In the genomic region with DNA sequence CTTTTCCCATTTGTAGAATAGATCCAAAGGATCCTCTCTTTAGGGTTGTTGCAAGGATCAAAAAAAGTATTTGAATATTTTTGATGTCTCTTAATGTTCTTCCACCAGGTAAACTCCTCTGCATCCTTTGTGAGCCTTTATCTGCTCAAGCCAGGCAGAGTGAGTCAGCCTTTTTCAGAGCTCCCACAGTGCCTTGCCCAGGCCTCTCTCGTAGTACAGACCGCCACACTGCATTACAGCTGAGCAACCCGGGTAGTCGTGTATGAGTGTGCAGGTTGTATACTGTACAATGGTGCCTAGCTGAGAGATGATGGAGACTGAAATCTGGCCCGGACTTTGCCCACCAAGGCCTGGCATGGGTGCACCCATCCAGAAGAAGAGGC, we compare ENCODE assay signal across 27 cellular contexts. TPM values are rescaled to one million over a fixed set of nuclear protein-coding genes. Genes with fewer than 3 reads are reported as not detected.
A peak's percentile ranks its signal among the peaks of the same experiment; 100 is the strongest.
DNase-seq lines count a peak whose midpoint lies in the region; ATAC-seq and TF ChIP-seq lines count a peak whose summit lies in the region.
"Had no signal": no experiment of that assay in that cellular context is flagged by ENCODE, and none has a peak within 500 bp of the region (broad histone marks: within the 10 kb centered on the region; RNA-seq: fewer than 3 reads in every experiment).

No MANE protein-coding gene starts in this region.

- H3K9ac ChIP-seq in neuronal stem cell (ENCODE audit: low read depth, low read length, poor library complexity), result no peak overlapping the region

- H3K36me3 ChIP-seq in neuronal stem cell (replicated peaks in 1 of 2; ENCODE audit: control insufficient read depth in 2 of 2, insufficient read depth in 2 of 2, low read length in 2 of 2), result no peaks in the 10 kb centered on the region
- H3K36me3 ChIP-seq: ascending aorta, gastrocnemius medialis, neutrophil, right lobe of liver, uterus had no signal

- DNase-seq in HUDEP-2 (lab: John Stamatoyannopoulos, UW; ENCODE audit: unreplicated experiment in 76 of 76), result peak in 73 of 76 experiments; percentile 40 to 87 (median 70)
- peak; percentile 81 for DNase-seq in OCI-M1 (lab: John Stamatoyannopoulos, UW)
- DNase-seq in neuronal stem cell (ENCODE audit: low spot score), result no peak
- DNase-seq in HK-2 (ENCODE audit: unreplicated experiment), result no peak
- DNase-seq in GM19240 (ENCODE audit: insufficient read length, low spot score), result no peak
- DNase-seq: activated CD4-positive, alpha-beta T cell treated with anti-CD3 and anti-CD28 coated beads, Interleukin-2, amount 50 U/mL, for 1 hour; activated naive CD4-positive, alpha-beta T cell treated with anti-CD3 and anti-CD28 coated beads, Interleukin-2, amount 50 U/mL, for 16 hours; EL; gastrocnemius medialis; KBM-7; left ventricle myocardium superior; NCI-H1417; NCI-H446 treated with DMSO at 0.1 percent for 48 hours; NCI-H82; right lobe of liver; stimulated activated CD4-positive, alpha-beta T cell treated with anti-CD3 and anti-CD28 coated beads, Interleukin-12 subunit alpha, Interleukin-12 subunit beta, amount 100 ng/mL, for 4 hours; stimulated activated CD4-positive, alpha-beta T cell treated with anti-CD3 and anti-CD28 coated beads, Interleukin-4, amount 100 ng/mL, for 1 hour; T-helper 2 cell; testis; uterus had no signal

- peaks cover 63% of the 10 kb centered on the region for H3K4me1 Mint-ChIP-seq in brain

- H2BK120ac ChIP-seq in neuronal stem cell (ENCODE audit: low read depth, low read length), result no peak overlapping the region

- peak overlapping the region; percentile 21 for H2AFZ ChIP-seq in neuronal stem cell (ENCODE audit: low read length)

- H3K4me1 ChIP-seq in neuronal stem cell (ENCODE audit: control insufficient read depth in 2 of 2, insufficient read depth in 1 of 2, low read depth in 1 of 2, low read length in 2 of 2), result peaks cover 14 to 15% of the 10 kb centered on the region in 2 donors
- H3K4me1 ChIP-seq: ascending aorta, gastrocnemius medialis, right lobe of liver, uterus had no signal

- H3K4me3 ChIP-seq in neuronal stem cell (ENCODE audit: low read length in 2 of 2), result no peak overlapping the region
- H3K4me3 ChIP-seq: ascending aorta, gastrocnemius medialis, right lobe of liver, testis, uterus had no signal

- H2BK12ac ChIP-seq in neuronal stem cell (ENCODE audit: low read length), result no peak overlapping the region

- H4K8ac ChIP-seq in neuronal stem cell (ENCODE audit: low read depth, low read length), result no peak overlapping the region

- no peak overlapping the region for H3K14ac ChIP-seq in neuronal stem cell (ENCODE audit: low read length)

- H3K79me1 ChIP-seq in neuronal stem cell (ENCODE audit: low read depth, low read length), result no peaks in the 10 kb centered on the region

- H3K23ac ChIP-seq in neuronal stem cell (ENCODE audit: low read depth, low read length, poor library complexity), result no peak overlapping the region

- H4K91ac ChIP-seq in neuronal stem cell (ENCODE audit: low read depth, low read length, poor library complexity), result no peak overlapping the region

- peak overlapping the region; percentile 61 for H2BK5ac ChIP-seq in neuronal stem cell (ENCODE audit: low read length)

- H3K27me3 Mint-ChIP-seq in brain, result peaks cover 4% of the 10 kb centered on the region

- no peak overlapping the region for H3K27ac ChIP-seq in neuronal stem cell (replicated peaks; ENCODE audit: low read length)
- H3K27ac ChIP-seq: ascending aorta, gastrocnemius medialis, neutrophil, right lobe of liver, testis, uterus had no signal

- H3K9me3 Mint-ChIP-seq in brain, result peaks cover 0 to 4% (median 0%) of the 10 kb centered on the region in 5 experiments
- H3K9me3 Mint-ChIP-seq: activated T-cell treated with anti-CD3 and anti-CD28 coated beads, Interleukin-2, amount 50 U/mL, for 72 hours; dendritic cell treated with granulocyte-macrophage colony-stimulating factor and Interleukin-4, amounts not matched to agents 40 ng/mL and 50 ng/mL, for 4 days had no signal

- no peak overlapping the region for H2BK15ac ChIP-seq in neuronal stem cell (ENCODE audit: low read length)

- H3K27me3 ChIP-seq in neuronal stem cell (ENCODE audit: control insufficient read depth in 3 of 3, insufficient read depth in 3 of 3, low read depth in 1 of 3, low read length in 3 of 3), result no peaks in the 10 kb centered on the region
- H3K27me3 ChIP-seq: ascending aorta, gastrocnemius medialis, right lobe of liver, testis, uterus had no signal

- ATAC-seq in HG02678 (IDR thresholded peaks at IDR 0.05; ENCODE audit: unreplicated experiment), result no peak
- ATAC-seq: gastrocnemius medialis, left ventricle myocardium superior had no signal

- no peak overlapping the region for H2AK5ac ChIP-seq in neuronal stem cell (ENCODE audit: low read depth, low read length)

- no peaks in the 10 kb centered on the region for H3K9me3 ChIP-seq in neuronal stem cell (replicated peaks in 1 of 2; ENCODE audit: control insufficient read depth in 2 of 2, insufficient read depth in 1 of 2, low read depth in 1 of 2, low read length in 2 of 2)
- H3K9me3 ChIP-seq: ascending aorta, gastrocnemius medialis, neutrophil, right lobe of liver, testis, uterus had no signal

- no peak overlapping the region for H3K4me3 Mint-ChIP-seq in brain
- H3K4me3 Mint-ChIP-seq: activated T-cell treated with anti-CD3 and anti-CD28 coated beads, Interleukin-2, amount 50 U/mL, for 72 hours; dendritic cell treated with granulocyte-macrophage colony-stimulating factor and Interleukin-4, amounts not matched to agents 40 ng/mL and 50 ng/mL, for 4 days had no signal

- no peak overlapping the region for H3K4me2 ChIP-seq in neuronal stem cell (ENCODE audit: insufficient read depth, low read length, poor library complexity, severe bottlenecking)

- no peaks in the 10 kb centered on the region for H3K36me3 Mint-ChIP-seq in brain

- H3K18ac ChIP-seq in neuronal stem cell (ENCODE audit: low read length), result no peak overlapping the region

- no peak for TF ChIP-seq CTCF in brain (conservative IDR thresholded peaks at IDR 0.05)

- WGBS in neuronal stem cell (ENCODE audit: extremely low coverage in 2 of 2, insufficient read length in 2 of 2, insufficient replicate concordance in 1 of 2), 2 donors, result no CpG with 5 or more reads among the region's 5 CpGs

- no peak overlapping the region for H3K4ac ChIP-seq in neuronal stem cell (ENCODE audit: low read length)

- H3K27ac Mint-ChIP-seq in brain, result peak overlapping the region in 4 of 5 experiments; percentile 33 to 93 (median 76)
- H3K27ac Mint-ChIP-seq: activated T-cell treated with anti-CD3 and anti-CD28 coated beads, Interleukin-2, amount 50 U/mL, for 72 hours; dendritic cell treated with granulocyte-macrophage colony-stimulating factor and Interleukin-4, amounts not matched to agents 40 ng/mL and 50 ng/mL, for 4 days; progenitor cell of endocrine pancreas had no signal

RNA-seq across cellular contexts. Expression of a gene that starts 20.9 kb away (rescaled TPM):
- 26.6 TPM for polyA plus RNA-seq in brain (ENCODE audit: insufficient read depth, low read depth, low replicate concordance)
- polyA plus RNA-seq in neuronal stem cell (2013, experiment 1 of 2), result 0.82 TPM
- polyA plus RNA-seq in neuronal stem cell (2013, experiment 2 of 2), result 0.83 TPM

RNA-seq across cellular contexts. Expression of a gene that starts 55.5 kb away (rescaled TPM):
- 29.8 TPM for polyA plus RNA-seq in brain (ENCODE audit: insufficient read depth, low read depth, low replicate concordance)
- polyA plus RNA-seq in neuronal stem cell (2013, experiment 1 of 2), result 47.7 TPM
- 47.1 TPM for polyA plus RNA-seq in neuronal stem cell (2013, experiment 2 of 2)

Comparison
In these comparisons a context has a peak if more than half of its experiments do, and no peak if none do; other contexts are left out.
1. DNase-seq: peak in HUDEP-2 (73 of 76) and OCI-M1 (single experiment); none in neuronal stem cell (single experiment), HK-2 (single experiment) and GM19240 (single experiment).